ENCODE assay signal across 39 cellular contexts in the genomic region with DNA sequence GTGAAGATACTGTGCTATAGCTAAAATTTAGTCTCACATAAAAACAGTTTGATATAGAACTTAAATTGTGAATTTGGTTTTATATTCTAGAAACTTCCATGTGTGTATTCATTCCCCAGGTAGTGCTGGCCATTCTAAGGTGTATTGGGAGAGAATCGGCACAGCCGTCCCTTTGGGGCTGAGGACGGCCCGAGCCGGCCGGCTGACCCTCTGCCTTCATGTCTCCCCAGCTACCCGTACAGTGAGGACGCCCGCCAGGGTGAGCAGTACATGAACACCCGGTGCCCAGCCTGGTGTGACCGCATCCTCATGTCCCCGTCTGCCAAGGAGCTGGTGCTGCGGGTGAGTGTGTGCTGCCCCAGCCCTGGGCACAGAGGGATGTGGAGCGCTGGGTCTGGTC. TPM values are rescaled to one million over a fixed set of nuclear protein-coding genes. Genes with fewer than 3 reads are reported as not detected.
"Had no signal": no experiment of that assay in that cellular context is flagged by ENCODE, and none has a peak within 500 bp of the region (broad histone marks: within the 10 kb centered on the region; RNA-seq: fewer than 3 reads in every experiment).

No MANE protein-coding gene starts in this region.

- H3K4me3 ChIP-seq: ascending aorta, cardiac muscle cell had no signal

- H3K27me3 ChIP-seq: ascending aorta had no signal

- H3K9me3 Mint-ChIP-seq: activated B cell treated with CpG ODN at 0.5 μM for 24 hours; activated CD4-positive, alpha-beta memory T cell treated with anti-CD3 and anti-CD28 coated beads for 36 hours; activated CD4-positive, alpha-beta T cell treated with anti-CD3 and anti-CD28 coated beads, Interleukin-2, amount 10 ng/mL, durations not matched to agents 24 days and 14 days; activated CD8-positive, alpha-beta T cell treated with anti-CD3 and anti-CD28 coated beads for 36 hours; activated naive CD4-positive, alpha-beta T cell treated with anti-CD3 and anti-CD28 coated beads, Interleukin-2, amount 50 U/mL, for 24 hours; activated naive CD8-positive, alpha-beta T cell treated with anti-CD3 and anti-CD28 coated beads, Interleukin-2, amount 50 U/mL, for 24 hours; activated T-cell treated with anti-CD3 and anti-CD28 coated beads, Interleukin-2, amount 50 U/mL, for 4 hours; activated T-cell treated with anti-CD3 and anti-CD28 coated beads, Interleukin-2, amount 50 U/mL, for 72 hours; activated T-helper 1 cell treated with anti-CD3 and anti-CD28 coated beads, Interleukin-12 subunit alpha, Interleukin-12 subunit beta, Interleukin-2, Interleukin-4 antibody, amounts not matched to agents 30 ng/mL and 10 ng/mL and 1 ng/mL, durations not matched to agents 14 hours and 24 hours and 36 hours; activated T-helper 2 cell treated with anti-CD3 and anti-CD28 coated beads, Interferon-gamma antibody, Interleukin-2, Interleukin-4, amounts not matched to agents 10 μg/mL and 5 μg/mL and 100 μg/mL, durations not matched to agents 14 hours and 24 hours and 36 hours; central memory CD8-positive, alpha-beta T cell; T-helper 1 cell treated with Interleukin-12 subunit alpha and Interleukin-12 subunit beta and Interleukin-4 antibody, amounts not matched to agents 30 μg/mL and 1 μg/mL, for 36 hours; T-helper 2 cell treated with Interferon-gamma antibody and Interleukin-4, amounts not matched to agents 5 μg/mL and 100 μg/mL, for 36 hours had no signal

- H3K27ac Mint-ChIP-seq: activated B cell treated with CpG ODN at 0.5 μM for 24 hours; activated CD4-positive, alpha-beta memory T cell treated with anti-CD3 and anti-CD28 coated beads for 36 hours; activated CD4-positive, alpha-beta T cell treated with anti-CD3 and anti-CD28 coated beads, Interleukin-2, amount 10 ng/mL, durations not matched to agents 24 days and 14 days; activated CD8-positive, alpha-beta T cell treated with anti-CD3 and anti-CD28 coated beads for 36 hours; activated naive CD4-positive, alpha-beta T cell treated with anti-CD3 and anti-CD28 coated beads, Interleukin-2, amount 10 ng/mL, durations not matched to agents 7 days and 5 days; activated naive CD4-positive, alpha-beta T cell treated with anti-CD3 and anti-CD28 coated beads, Interleukin-2, amount 50 U/mL, for 24 hours; activated naive CD8-positive, alpha-beta T cell; activated naive CD8-positive, alpha-beta T cell treated with anti-CD3 and anti-CD28 coated beads, Interleukin-2, amount 10 ng/mL, durations not matched to agents 7 days and 5 days; activated naive CD8-positive, alpha-beta T cell treated with anti-CD3 and anti-CD28 coated beads, Interleukin-2, amount 50 U/mL, for 24 hours; activated T-cell treated with anti-CD3 and anti-CD28 coated beads, Interleukin-2, amount 50 U/mL, for 72 hours; activated T-helper 1 cell treated with anti-CD3 and anti-CD28 coated beads, Interleukin-12 subunit alpha, Interleukin-12 subunit beta, Interleukin-2, Interleukin-4 antibody, amounts not matched to agents 30 ng/mL and 10 ng/mL and 1 ng/mL, durations not matched to agents 14 hours and 24 hours and 36 hours; activated T-helper 2 cell treated with anti-CD3 and anti-CD28 coated beads, Interferon-gamma antibody, Interleukin-2, Interleukin-4, amounts not matched to agents 10 μg/mL and 5 μg/mL and 100 μg/mL, durations not matched to agents 14 hours and 24 hours and 36 hours; brain; T-helper 1 cell treated with Interleukin-12 subunit alpha and Interleukin-12 subunit beta and Interleukin-4 antibody, amounts not matched to agents 30 μg/mL and 1 μg/mL, for 36 hours; T-helper 2 cell treated with Interferon-gamma antibody and Interleukin-4, amounts not matched to agents 5 μg/mL and 100 μg/mL, for 36 hours had no signal

- ATAC-seq: activated CD8-positive, alpha-beta T cell treated with anti-CD3 and anti-CD28 coated beads for 36 hours; activated naive CD8-positive, alpha-beta T cell treated with anti-CD3 and anti-CD28 coated beads, Interleukin-2, amount 50 U/mL, for 24 hours; activated T-cell treated with anti-CD3 and anti-CD28 coated beads, Interleukin-2, amount 50 U/mL, for 4 hours; activated T-cell treated with anti-CD3 and anti-CD28 coated beads, Interleukin-2, amount 50 U/mL, for 72 hours had no signal

- DNase-seq: activated B cell treated with CpG ODN at 0.5 μM for 24 hours; activated CD4-positive, alpha-beta memory T cell treated with anti-CD3 and anti-CD28 coated beads for 36 hours; activated CD4-positive, alpha-beta T cell treated with anti-CD3 and anti-CD28 coated beads for 4 hours; activated CD4-positive, alpha-beta T cell treated with anti-CD3 and anti-CD28 coated beads, Interleukin-2, amount 10 ng/mL, durations not matched to agents 24 days and 14 days; activated CD4-positive, alpha-beta T cell treated with anti-CD3 and anti-CD28 coated beads, Interleukin-2, amount 50 U/mL, for 1 hour; activated CD4-positive, alpha-beta T cell treated with anti-CD3 and anti-CD28 coated beads, Interleukin-2, amount 50 U/mL, for 4 hours; activated CD4-positive, CD25-positive, alpha-beta regulatory T cell treated with anti-CD3 and anti-CD28 coated beads, Interleukin-2, amount 50 U/mL, for 72 hours; activated CD8-positive, alpha-beta memory T cell treated with anti-CD3 and anti-CD28 coated beads, Interleukin-2, amount 50 U/mL, for 4 hours; activated CD8-positive, alpha-beta T cell treated with anti-CD3 and anti-CD28 coated beads for 36 hours; activated effector memory CD4-positive, alpha-beta T cell treated with Interleukin-2 at 50 U/mL for 16 hours; activated gamma-delta T cell; activated naive CD4-positive, alpha-beta T cell treated with anti-CD3 and anti-CD28 coated beads, Interleukin-2, amount 10 ng/mL, durations not matched to agents 7 days and 5 days; activated naive CD4-positive, alpha-beta T cell treated with Interleukin-2 at 50 U/mL for 16 hours; activated naive CD8-positive, alpha-beta T cell treated with anti-CD3 and anti-CD28 coated beads, Interleukin-2, amount 10 ng/mL, durations not matched to agents 7 days and 5 days; activated naive CD8-positive, alpha-beta T cell treated with anti-CD3 and anti-CD28 coated beads, Interleukin-2, amount 50 U/mL, for 24 hours; activated T-cell treated with anti-CD3 and anti-CD28 coated beads for 4 hours; activated T-cell treated with anti-CD3 and anti-CD28 coated beads, Interleukin-2, amount 50 U/mL, for 1 hour; activated T-cell treated with anti-CD3 and anti-CD28 coated beads, Interleukin-2, amount 50 U/mL, for 4 hours; activated T-cell treated with anti-CD3 and anti-CD28 coated beads, Interleukin-2, amount 50 U/mL, for 72 hours; amygdala; anterior cingulate cortex; caudate nucleus; cerebellar nuclear complex; T-helper 1 cell; T-helper 2 cell; T-helper 9 cell had no signal

- H3K9me3 ChIP-seq: ascending aorta had no signal

- H3K4me1 Mint-ChIP-seq: activated B cell treated with CpG ODN at 0.5 μM for 24 hours; activated CD4-positive, alpha-beta T cell treated with anti-CD3 and anti-CD28 coated beads, Interleukin-2, amount 10 ng/mL, durations not matched to agents 24 days and 14 days; activated naive CD4-positive, alpha-beta T cell treated with anti-CD3 and anti-CD28 coated beads, Interleukin-2, amount 10 ng/mL, durations not matched to agents 7 days and 5 days; activated naive CD4-positive, alpha-beta T cell treated with anti-CD3 and anti-CD28 coated beads, Interleukin-2, amount 50 U/mL, for 24 hours; activated naive CD8-positive, alpha-beta T cell treated with anti-CD3 and anti-CD28 coated beads, Interleukin-2, amount 10 ng/mL, durations not matched to agents 7 days and 5 days; activated naive CD8-positive, alpha-beta T cell treated with anti-CD3 and anti-CD28 coated beads, Interleukin-2, amount 50 U/mL, for 24 hours; central memory CD8-positive, alpha-beta T cell had no signal

- H3K4me3 Mint-ChIP-seq: activated B cell treated with CpG ODN at 0.5 μM for 24 hours; activated CD4-positive, alpha-beta memory T cell treated with anti-CD3 and anti-CD28 coated beads for 36 hours; activated CD4-positive, alpha-beta T cell treated with anti-CD3 and anti-CD28 coated beads, Interleukin-2, amount 10 ng/mL, durations not matched to agents 24 days and 14 days; activated CD8-positive, alpha-beta T cell treated with anti-CD3 and anti-CD28 coated beads for 36 hours; activated naive CD4-positive, alpha-beta T cell treated with anti-CD3 and anti-CD28 coated beads, Interleukin-2, amount 10 ng/mL, durations not matched to agents 7 days and 5 days; activated naive CD4-positive, alpha-beta T cell treated with anti-CD3 and anti-CD28 coated beads, Interleukin-2, amount 50 U/mL, for 24 hours; activated naive CD8-positive, alpha-beta T cell; activated naive CD8-positive, alpha-beta T cell treated with anti-CD3 and anti-CD28 coated beads, Interleukin-2, amount 10 ng/mL, durations not matched to agents 7 days and 5 days; activated naive CD8-positive, alpha-beta T cell treated with anti-CD3 and anti-CD28 coated beads, Interleukin-2, amount 50 U/mL, for 24 hours; activated T-cell treated with anti-CD3 and anti-CD28 coated beads, Interleukin-2, amount 50 U/mL, for 4 hours; activated T-cell treated with anti-CD3 and anti-CD28 coated beads, Interleukin-2, amount 50 U/mL, for 72 hours; activated T-helper 1 cell treated with anti-CD3 and anti-CD28 coated beads, Interleukin-12 subunit alpha, Interleukin-12 subunit beta, Interleukin-2, Interleukin-4 antibody, amounts not matched to agents 30 ng/mL and 10 ng/mL and 1 ng/mL, durations not matched to agents 14 hours and 24 hours and 36 hours; brain; central memory CD8-positive, alpha-beta T cell; T-helper 1 cell treated with Interleukin-12 subunit alpha and Interleukin-12 subunit beta and Interleukin-4 antibody, amounts not matched to agents 30 μg/mL and 1 μg/mL, for 36 hours; T-helper 2 cell treated with Interferon-gamma antibody and Interleukin-4, amounts not matched to agents 5 μg/mL and 100 μg/mL, for 36 hours had no signal

- H3K27ac ChIP-seq: ascending aorta, cardiac muscle cell, VCaP had no signal

- H3K4me1 ChIP-seq: ascending aorta had no signal

- H3K27me3 Mint-ChIP-seq: activated B cell treated with CpG ODN at 0.5 μM for 24 hours; activated CD4-positive, alpha-beta memory T cell treated with anti-CD3 and anti-CD28 coated beads for 36 hours; activated CD4-positive, alpha-beta T cell treated with anti-CD3 and anti-CD28 coated beads, Interleukin-2, amount 10 ng/mL, durations not matched to agents 24 days and 14 days; activated CD8-positive, alpha-beta T cell treated with anti-CD3 and anti-CD28 coated beads for 36 hours; activated naive CD4-positive, alpha-beta T cell treated with anti-CD3 and anti-CD28 coated beads, Interleukin-2, amount 10 ng/mL, durations not matched to agents 7 days and 5 days; activated naive CD4-positive, alpha-beta T cell treated with anti-CD3 and anti-CD28 coated beads, Interleukin-2, amount 50 U/mL, for 24 hours; activated naive CD8-positive, alpha-beta T cell; activated naive CD8-positive, alpha-beta T cell treated with anti-CD3 and anti-CD28 coated beads, Interleukin-2, amount 10 ng/mL, durations not matched to agents 7 days and 5 days; activated naive CD8-positive, alpha-beta T cell treated with anti-CD3 and anti-CD28 coated beads, Interleukin-2, amount 50 U/mL, for 24 hours; central memory CD8-positive, alpha-beta T cell had no signal

RNA-seq across cellular contexts. Expression of gene NKX6-2, which starts 8.5 kb away (rescaled TPM):
- total RNA-seq: activated B cell treated with CpG ODN at 0.5 μM for 24 hours; activated CD4-positive, alpha-beta memory T cell treated with anti-CD3 and anti-CD28 coated beads for 36 hours; activated CD4-positive, alpha-beta T cell treated with anti-CD3 and anti-CD28 coated beads, Interleukin-2, amount 10 ng/mL, durations not matched to agents 24 days and 14 days; activated CD8-positive, alpha-beta memory T cell treated with anti-CD3 and anti-CD28 coated beads for 36 hours; activated CD8-positive, alpha-beta T cell treated with anti-CD3 and anti-CD28 coated beads for 36 hours; activated naive CD8-positive, alpha-beta T cell treated with anti-CD3 and anti-CD28 coated beads, Interleukin-2, amount 10 ng/mL, durations not matched to agents 7 days and 5 days; activated T-cell treated with anti-CD3 and anti-CD28 coated beads, Interleukin-2, amount 50 U/mL, for 4 hours; activated T-cell treated with anti-CD3 and anti-CD28 coated beads, Interleukin-2, amount 50 U/mL, for 72 hours; activated T-helper 1 cell treated with anti-CD3 and anti-CD28 coated beads, Interleukin-12 subunit alpha, Interleukin-12 subunit beta, Interleukin-2, Interleukin-4 antibody, amounts not matched to agents 30 ng/mL and 10 ng/mL and 1 ng/mL, durations not matched to agents 14 hours and 24 hours and 36 hours; activated T-helper 2 cell treated with anti-CD3 and anti-CD28 coated beads, Interferon-gamma antibody, Interleukin-2, Interleukin-4, amounts not matched to agents 10 μg/mL and 5 μg/mL and 100 μg/mL, durations not matched to agents 14 hours and 24 hours and 36 hours; ascending aorta; bronchial epithelial cell had no signal
